8 cellular contexts compared by ENCODE assay signal in genomic region chr3:98901032-98901464, GRCh38. TPM values are rescaled to one million over a fixed set of nuclear protein-coding genes. Genes with fewer than 3 reads are reported as not detected.
A peak's percentile ranks its signal among the peaks of the same experiment; 100 is the strongest.
DNase-seq lines count a peak whose midpoint lies in the region; ATAC-seq and TF ChIP-seq lines count a peak whose summit lies in the region.

No MANE protein-coding gene starts in this region.

- H3K4me1 Mint-ChIP-seq in activated CD4-positive, alpha-beta T cell treated with anti-CD3 and anti-CD28 coated beads, Interleukin-2, amount 10 ng/mL, durations not matched to agents 24 days and 14 days, result peaks cover 14% of the 10 kb centered on the region
- H3K4me1 Mint-ChIP-seq in activated naive CD8-positive, alpha-beta T cell treated with anti-CD3 and anti-CD28 coated beads, Interleukin-2, amount 10 ng/mL, durations not matched to agents 7 days and 5 days, result peaks cover 9% of the 10 kb centered on the region

- H3K9me3 ChIP-seq in cardiac muscle cell (ENCODE audit: low read depth), result no peaks in the 10 kb centered on the region

- H3K4me3 Mint-ChIP-seq in activated CD4-positive, alpha-beta T cell treated with anti-CD3 and anti-CD28 coated beads, Interleukin-2, amount 10 ng/mL, durations not matched to agents 24 days and 14 days, result peak overlapping the region; percentile 89
- peak overlapping the region; percentile 90 for H3K4me3 Mint-ChIP-seq in activated naive CD8-positive, alpha-beta T cell treated with anti-CD3 and anti-CD28 coated beads, Interleukin-2, amount 10 ng/mL, durations not matched to agents 7 days and 5 days

- H3K27me3 Mint-ChIP-seq in activated CD4-positive, alpha-beta T cell treated with anti-CD3 and anti-CD28 coated beads, Interleukin-2, amount 10 ng/mL, durations not matched to agents 24 days and 14 days, result peaks cover 26% of the 10 kb centered on the region
- peaks cover 26% of the 10 kb centered on the region for H3K27me3 Mint-ChIP-seq in activated naive CD8-positive, alpha-beta T cell treated with anti-CD3 and anti-CD28 coated beads, Interleukin-2, amount 10 ng/mL, durations not matched to agents 7 days and 5 days

- peak overlapping the region; percentile 55 for H3K4me3 ChIP-seq in cardiac muscle cell

- peaks cover 32% of the 10 kb centered on the region for H3K4me1 ChIP-seq in cardiac muscle cell (ENCODE audit: low read depth)

- peak; percentile 69 for DNase-seq in activated CD4-positive, alpha-beta T cell treated with anti-CD3 and anti-CD28 coated beads, Interleukin-2, amount 10 ng/mL, durations not matched to agents 24 days and 14 days
- no peak for DNase-seq in activated CD4-positive, alpha-beta T cell treated with anti-CD3 and anti-CD28 coated beads, Interleukin-2, amount 50 U/mL, for 4 hours
- DNase-seq in NCI-H345 (lab: John Stamatoyannopoulos, UW), result peak; percentile 21
- DNase-seq in activated naive CD8-positive, alpha-beta T cell treated with anti-CD3 and anti-CD28 coated beads, Interleukin-2, amount 10 ng/mL, durations not matched to agents 7 days and 5 days, result no peak
- DNase-seq in cardiac muscle cell (ENCODE audit: low read depth in 1 of 2, low spot score in 1 of 2), result peak; percentile 58 to 62
- DNase-seq in omental fat pad (ENCODE audit: low spot score), result no peak
- DNase-seq in NCI-H187 treated with DMSO at 0.1 percent for 48 hours (lab: John Stamatoyannopoulos, UW), result no peak

- H3K36me3 ChIP-seq in cardiac muscle cell, result no peaks in the 10 kb centered on the region

- intact Hi-C loops in activated CD4-positive, alpha-beta T cell treated with anti-CD3 and anti-CD28 coated beads, Interleukin-2, amount 10 ng/mL, durations not matched to agents 24 days and 14 days (cut with micrococcal nuclease), result loop anchor here (1.0 to 5.0 kb wide), 4 partner anchors 84 to 1136 kb away; partner anchors contain the start of genes ARL6, CPOX and GABRR3

- TF ChIP-seq CTCF in cardiac muscle cell (IDR thresholded peaks at IDR 0.05; ENCODE audit: low read depth, low read length), result no peak
- TF ChIP-seq CTCF in omental fat pad (IDR thresholded peaks at IDR 0.05), result no peak

- H3K27me3 ChIP-seq in cardiac muscle cell, result no peaks in the 10 kb centered on the region

- peak overlapping the region; percentile 69 for H3K27ac Mint-ChIP-seq in activated CD4-positive, alpha-beta T cell treated with anti-CD3 and anti-CD28 coated beads, Interleukin-2, amount 10 ng/mL, durations not matched to agents 24 days and 14 days
- peak overlapping the region; percentile 39 for H3K27ac Mint-ChIP-seq in activated naive CD8-positive, alpha-beta T cell treated with anti-CD3 and anti-CD28 coated beads, Interleukin-2, amount 10 ng/mL, durations not matched to agents 7 days and 5 days

- H3K27ac ChIP-seq in cardiac muscle cell, result peak overlapping the region; percentile 87

- no peaks in the 10 kb centered on the region for H3K36me3 Mint-ChIP-seq in activated CD4-positive, alpha-beta T cell treated with anti-CD3 and anti-CD28 coated beads, Interleukin-2, amount 10 ng/mL, durations not matched to agents 24 days and 14 days (ENCODE audit: low read depth)
- no peaks in the 10 kb centered on the region for H3K36me3 Mint-ChIP-seq in activated naive CD8-positive, alpha-beta T cell treated with anti-CD3 and anti-CD28 coated beads, Interleukin-2, amount 10 ng/mL, durations not matched to agents 7 days and 5 days

- ATAC-seq in HG02870 (IDR thresholded peaks at IDR 0.05; ENCODE audit: unreplicated experiment) (peak; percentile 22), omental fat pad (ENCODE audit: low FRiP score) (peak; percentile 62)
- peak; percentile 4 for ATAC-seq in activated naive CD8-positive, alpha-beta T cell treated with anti-CD3 and anti-CD28 coated beads, Interleukin-2, amount 10 ng/mL, durations not matched to agents 7 days and 5 days (ENCODE audit: low read depth)

- POLR2A ChIA-PET in activated naive CD8-positive, alpha-beta T cell treated with anti-CD3 and anti-CD28 coated beads, Interleukin-2, amount 10 ng/mL, durations not matched to agents 7 days and 5 days (lab: Charles Lee), result interaction anchor here (1.3 kb wide), 1 partner anchor 308 kb away, joined by 5 read pairs; the partner anchor contains the start of gene CPOX

- H3K9me3 Mint-ChIP-seq in activated CD4-positive, alpha-beta T cell treated with anti-CD3 and anti-CD28 coated beads, Interleukin-2, amount 10 ng/mL, durations not matched to agents 24 days and 14 days, result no peaks in the 10 kb centered on the region
- no peaks in the 10 kb centered on the region for H3K9me3 Mint-ChIP-seq in activated naive CD8-positive, alpha-beta T cell treated with anti-CD3 and anti-CD28 coated beads, Interleukin-2, amount 10 ng/mL, durations not matched to agents 7 days and 5 days

RNA-seq across cellular contexts. Expression of gene DCBLD2, which starts 0.4 kb away (rescaled TPM):
- total RNA-seq in activated CD4-positive, alpha-beta T cell treated with anti-CD3 and anti-CD28 coated beads, Interleukin-2, amount 10 ng/mL, durations not matched to agents 24 days and 14 days, result 2.7 and 3.8 TPM in 2 replicates
- 1 to 10 TPM in 1 of 2 experiments, under 1 TPM in 1; 0.82 to 1.2 TPM for total RNA-seq in activated naive CD8-positive, alpha-beta T cell treated with anti-CD3 and anti-CD28 coated beads, Interleukin-2, amount 10 ng/mL, durations not matched to agents 7 days and 5 days
- total RNA-seq in cardiac muscle cell (53.9 and 88.4 TPM in 2 replicates), omental fat pad (10 to 100 TPM; 25.5 to 40.1 (median 33.0) TPM)
- polyA plus RNA-seq in cardiac muscle cell, result 47.6 and 48.0 TPM in 2 replicates

Comparison
In these comparisons a context has a peak if more than half of its experiments do, and no peak if none do; other contexts are left out.
1. DNase-seq: peak in activated CD4-positive, alpha-beta T cell treated with anti-CD3 and anti-CD28 coated beads, Interleukin-2, amount 10 ng/mL, durations not matched to agents 24 days and 14 days (single experiment), NCI-H345 (single experiment) and cardiac muscle cell (2 of 2); none in activated CD4-positive, alpha-beta T cell treated with anti-CD3 and anti-CD28 coated beads, Interleukin-2, amount 50 U/mL, for 4 hours (0 of 2), activated naive CD8-positive, alpha-beta T cell treated with anti-CD3 and anti-CD28 coated beads, Interleukin-2, amount 10 ng/mL, durations not matched to agents 7 days and 5 days (single experiment), omental fat pad (single experiment) and NCI-H187 treated with DMSO at 0.1 percent for 48 hours (single experiment).
2. ATAC-seq: peak in every context shown above with its lines; median percentile 62 in omental fat pad; 22 in HG02870; 4 in activated naive CD8-positive, alpha-beta T cell treated with anti-CD3 and anti-CD28 coated beads, Interleukin-2, amount 10 ng/mL, durations not matched to agents 7 days and 5 days.